ENCODE assay signal across 10 cellular contexts in the genomic region with DNA sequence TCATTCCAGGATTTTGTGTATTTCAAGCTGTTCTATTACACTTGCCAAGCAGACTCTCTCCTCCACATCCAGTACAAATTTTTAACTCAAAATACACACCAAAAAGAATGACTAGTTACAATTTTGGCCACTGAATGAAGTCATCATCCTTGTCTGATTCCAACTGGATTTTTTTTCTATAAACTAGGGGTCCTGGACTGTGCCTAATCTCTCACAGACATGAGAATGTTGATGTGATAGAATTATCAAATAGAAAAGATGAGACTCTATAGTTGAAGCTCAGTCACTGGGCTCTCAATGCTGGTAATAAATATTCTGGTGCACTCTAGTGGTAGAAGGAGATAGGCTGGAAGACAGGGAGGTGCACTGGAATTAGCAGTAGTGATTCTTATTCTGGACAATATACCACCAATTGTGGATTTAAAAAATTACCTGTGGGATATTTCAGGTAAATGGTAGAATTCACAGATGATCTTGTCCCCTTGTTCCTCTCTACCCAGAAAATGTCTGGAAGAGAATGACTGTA.
DNase-seq lines count a peak whose midpoint lies in the region; ATAC-seq and TF ChIP-seq lines count a peak whose summit lies in the region.
"Had no signal": no experiment of that assay in that cellular context is flagged by ENCODE, and none has a peak within 500 bp of the region (broad histone marks: within the 10 kb centered on the region; RNA-seq: fewer than 3 reads in every experiment).

No MANE protein-coding gene starts in this region.

- intact Hi-C loops in esophagus muscularis mucosa (cut with DNase I), result loop anchor here (10.0 kb wide), 1 partner anchor 205 kb away; a partner anchor contains a TSS
- intact Hi-C loops in CD4-positive, alpha-beta T cell (cut with DNase I, micrococcal nuclease), result no loop called here

- H4K20me1 ChIP-seq in smooth muscle cell (ENCODE audit: low read depth), result no peaks in the 10 kb centered on the region
- H4K20me1 ChIP-seq: BLaER1 treated with 17β-estradiol and CSF1 and Interleukin-3, amounts not matched to agents 10 nM and 100 nM had no signal

- H3K9ac ChIP-seq in smooth muscle cell (ENCODE audit: low read depth), result no peak overlapping the region
- H3K9ac ChIP-seq: BLaER1 treated with 17β-estradiol and CSF1 and Interleukin-3, amounts not matched to agents 10 nM and 100 nM had no signal

- H3K4me1 Mint-ChIP-seq in CD4-positive, alpha-beta T cell (ENCODE audit: low read depth), result no peaks in the 10 kb centered on the region
- H3K4me1 Mint-ChIP-seq: memory B cell had no signal

- no peaks in the 10 kb centered on the region for H3F3A ChIP-seq in smooth muscle cell (ENCODE audit: low read depth)

- H3K4me1 ChIP-seq in esophagus muscularis mucosa (no peaks in the 10 kb centered on the region), smooth muscle cell (ENCODE audit: low read depth) (no peaks in the 10 kb centered on the region)

- no peaks in the 10 kb centered on the region for H3K36me3 Mint-ChIP-seq in CD4-positive, alpha-beta T cell (ENCODE audit: low read depth)
- H3K36me3 Mint-ChIP-seq: memory B cell had no signal

- H3K9me3 ChIP-seq in esophagus muscularis mucosa (no peaks in the 10 kb centered on the region), smooth muscle cell (replicated peaks; ENCODE audit: low read depth) (no peaks in the 10 kb centered on the region)
- H3K9me3 ChIP-seq in CD4-positive, alpha-beta T cell (ENCODE audit: control insufficient read depth, low read length), result no peaks in the 10 kb centered on the region
- H3K9me3 ChIP-seq: BLaER1 treated with 17β-estradiol and CSF1 and Interleukin-3, amounts not matched to agents 10 nM and 100 nM had no signal

- H3K27me3 ChIP-seq in esophagus muscularis mucosa (no peaks in the 10 kb centered on the region), smooth muscle cell (ENCODE audit: low read depth) (no peaks in the 10 kb centered on the region)
- H3K27me3 ChIP-seq in CD4-positive, alpha-beta T cell (ENCODE audit: control insufficient read depth, insufficient read depth, low read length), result peaks cover 4% of the 10 kb centered on the region
- H3K27me3 ChIP-seq: BLaER1 treated with 17β-estradiol and CSF1 and Interleukin-3, amounts not matched to agents 10 nM and 100 nM had no signal

- TF ChIP-seq POLR2A in esophagus muscularis mucosa (IDR thresholded peaks at IDR 0.05; ENCODE audit: low read depth), result no peak

- H3K79me2 ChIP-seq in smooth muscle cell (ENCODE audit: low read depth), result no peaks in the 10 kb centered on the region

- H3K4me3 Mint-ChIP-seq in CD4-positive, alpha-beta T cell, result no peak overlapping the region
- H3K4me3 Mint-ChIP-seq: memory B cell had no signal

- POLR2A ChIA-PET in CD4-positive, alpha-beta T cell (lab: Charles Lee), result no interaction called here

- peaks cover 4% of the 10 kb centered on the region for H3K27me3 Mint-ChIP-seq in CD4-positive, alpha-beta T cell

- TF ChIP-seq CTCF in esophagus muscularis mucosa (IDR thresholded peaks at IDR 0.05) (peak in 2 of 3 experiments; percentile 30 to 48), smooth muscle cell (IDR thresholded peaks at IDR 0.05; ENCODE audit: borderline replicate concordance, insufficient read depth, poor library complexity, severe bottlenecking) (peak; percentile 59)
- no peak for TF ChIP-seq CTCF in CD4-positive, alpha-beta T cell (IDR thresholded peaks at IDR 0.05)

- no peaks in the 10 kb centered on the region for H3K9me3 Mint-ChIP-seq in CD4-positive, alpha-beta T cell
- H3K9me3 Mint-ChIP-seq: memory B cell had no signal

- no peak overlapping the region for H2AFZ ChIP-seq in smooth muscle cell (ENCODE audit: low read depth)

- H3K36me3 ChIP-seq in esophagus muscularis mucosa, result no peaks in the 10 kb centered on the region
- H3K36me3 ChIP-seq in smooth muscle cell (ENCODE audit: low read depth), result no peaks in the 10 kb centered on the region
- H3K36me3 ChIP-seq: BLaER1 treated with 17β-estradiol and CSF1 and Interleukin-3, amounts not matched to agents 10 nM and 100 nM had no signal

- H3K27ac ChIP-seq in esophagus muscularis mucosa (replicated peaks in 1 of 4), result no peak overlapping the region
- H3K27ac ChIP-seq in smooth muscle cell (ENCODE audit: low read depth), result no peak overlapping the region
- H3K27ac ChIP-seq in CD4-positive, alpha-beta T cell (ENCODE audit: low read depth, low read length), result no peak overlapping the region
- H3K27ac ChIP-seq: BLaER1 treated with 17β-estradiol and CSF1 and Interleukin-3, amounts not matched to agents 10 nM and 100 nM had no signal

- H3K27ac Mint-ChIP-seq in CD4-positive, alpha-beta T cell, result no peak overlapping the region
- H3K27ac Mint-ChIP-seq: memory B cell had no signal

- TF ChIP-seq EP300 in esophagus muscularis mucosa (IDR thresholded peaks at IDR 0.05), result no peak

- DNase-seq in NCI-H82 (lab: John Stamatoyannopoulos, UW) (peak; percentile 44), NCI-H82 treated with DMSO at 0.1 percent for 48 hours (lab: John Stamatoyannopoulos, UW; ENCODE audit: unreplicated experiment) (no peak), NCI-H345 (lab: John Stamatoyannopoulos, UW) (peak; percentile 27), esophagus muscularis mucosa (ENCODE audit: extremely low spot score) (no peak), smooth muscle cell (lab: John Stamatoyannopoulos, UW; ENCODE audit: unreplicated experiment) (no peak)
- no peak for DNase-seq in activated CD8-positive, alpha-beta memory T cell treated with anti-CD3 and anti-CD28 coated beads, Interleukin-2, amount 50 U/mL, for 4 hours
- DNase-seq in CD4-positive, alpha-beta T cell, result no peak
- DNase-seq in activated CD8-positive, alpha-beta memory T cell treated with anti-CD3 and anti-CD28 coated beads, Interleukin-2, amount 50 U/mL, for 48 hours, result no peak

- H3K4me3 ChIP-seq in esophagus muscularis mucosa (no peak overlapping the region), smooth muscle cell (no peak overlapping the region)
- H3K4me3 ChIP-seq: BLaER1 treated with 17β-estradiol and CSF1 and Interleukin-3, amounts not matched to agents 10 nM and 100 nM had no signal

- no peak overlapping the region for H3K4me2 ChIP-seq in smooth muscle cell
- H3K4me2 ChIP-seq: BLaER1 treated with 17β-estradiol and CSF1 and Interleukin-3, amounts not matched to agents 10 nM and 100 nM had no signal

- CTCF ChIA-PET in CD4-positive, alpha-beta T cell (lab: Charles Lee), result no interaction called here

- ATAC-seq in CD4-positive, alpha-beta T cell (ENCODE audit: poor library complexity), result no peak

Comparison
In these comparisons a context has a peak if more than half of its experiments do, and no peak if none do; other contexts are left out.
1. DNase-seq: peak in NCI-H82 (single experiment) and NCI-H345 (single experiment); none in NCI-H82 treated with DMSO at 0.1 percent for 48 hours (single experiment), esophagus muscularis mucosa (single experiment), smooth muscle cell (single experiment), activated CD8-positive, alpha-beta memory T cell treated with anti-CD3 and anti-CD28 coated beads, Interleukin-2, amount 50 U/mL, for 4 hours (single experiment), CD4-positive, alpha-beta T cell (0 of 10) and activated CD8-positive, alpha-beta memory T cell treated with anti-CD3 and anti-CD28 coated beads, Interleukin-2, amount 50 U/mL, for 48 hours (single experiment).